In the genomic region with DNA sequence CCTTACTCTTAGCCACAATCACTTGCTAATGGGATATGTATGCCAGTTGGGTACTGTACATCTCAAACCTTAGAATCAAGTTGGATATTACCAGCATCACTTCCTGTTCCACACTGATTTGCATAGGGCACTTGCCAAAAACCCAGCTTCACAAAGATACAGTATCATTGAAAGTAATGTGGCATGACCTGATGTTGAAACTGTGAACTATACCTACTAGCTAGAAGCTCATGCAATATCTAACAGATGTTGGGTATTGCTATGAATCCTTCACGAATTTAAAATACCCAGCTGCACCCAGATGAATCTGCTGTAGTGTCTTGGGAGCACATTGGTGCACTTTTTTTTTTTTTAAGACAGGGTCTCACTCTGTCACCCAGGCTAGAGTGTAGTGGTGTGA, we compare ENCODE assay signal across 18 cellular contexts. TPM values are rescaled to one million over a fixed set of nuclear protein-coding genes. Genes with fewer than 3 reads are reported as not detected.
DNase-seq lines count a peak whose midpoint lies in the region; ATAC-seq lines count a peak whose summit lies in the region.
"Had no signal": no experiment of that assay in that cellular context is flagged by ENCODE, and none has a peak within 500 bp of the region (broad histone marks: within the 10 kb centered on the region; RNA-seq: fewer than 3 reads in every experiment).

No MANE protein-coding gene starts in this region.

- peaks cover 18% of the 10 kb centered on the region for H3K4me1 Mint-ChIP-seq in activated T-cell treated with anti-CD3 and anti-CD28 coated beads, Interleukin-2, amount 50 U/mL, for 4 hours (ENCODE audit: low read depth)
- peaks cover 38% of the 10 kb centered on the region for H3K4me1 Mint-ChIP-seq in stimulated activated effector memory CD8-positive, alpha-beta T cell treated with anti-CD3 and anti-CD28 coated beads, Interleukin-12 subunit alpha, Interleukin-12 subunit beta, amount 100 ng/mL, for 72 hours
- H3K4me1 Mint-ChIP-seq: neural progenitor cell had no signal

- H3K27me3 Mint-ChIP-seq in activated T-cell treated with anti-CD3 and anti-CD28 coated beads, Interleukin-2, amount 50 U/mL, for 4 hours (ENCODE audit: low read depth), result peaks cover 2% of the 10 kb centered on the region

- H3K36me3 Mint-ChIP-seq in activated T-cell treated with anti-CD3 and anti-CD28 coated beads, Interleukin-2, amount 50 U/mL, for 4 hours (ENCODE audit: insufficient read depth), result no peaks in the 10 kb centered on the region
- H3K36me3 Mint-ChIP-seq in stimulated activated effector memory CD8-positive, alpha-beta T cell treated with anti-CD3 and anti-CD28 coated beads, Interleukin-12 subunit alpha, Interleukin-12 subunit beta, amount 100 ng/mL, for 72 hours, result no peaks in the 10 kb centered on the region
- H3K36me3 Mint-ChIP-seq: activated naive CD4-positive, alpha-beta T cell treated with anti-CD3 and anti-CD28 coated beads, Interleukin-2, amount 10 ng/mL, durations not matched to agents 7 days and 5 days; neural progenitor cell had no signal

- no peak overlapping the region for H3K4me3 Mint-ChIP-seq in activated T-cell treated with anti-CD3 and anti-CD28 coated beads, Interleukin-2, amount 50 U/mL, for 4 hours
- H3K4me3 Mint-ChIP-seq in stimulated activated effector memory CD8-positive, alpha-beta T cell treated with anti-CD3 and anti-CD28 coated beads, Interleukin-12 subunit alpha, Interleukin-12 subunit beta, amount 100 ng/mL, for 72 hours, result peak overlapping the region; percentile 55
- H3K4me3 Mint-ChIP-seq: activated naive CD4-positive, alpha-beta T cell treated with anti-CD3 and anti-CD28 coated beads, Interleukin-2, amount 10 ng/mL, durations not matched to agents 7 days and 5 days; neural progenitor cell had no signal

- ATAC-seq in activated T-cell treated with anti-CD3 and anti-CD28 coated beads, Interleukin-2, amount 50 U/mL, for 4 hours, result peak; percentile 30 to 42
- ATAC-seq in GM21529 (IDR thresholded peaks at IDR 0.05; ENCODE audit: unreplicated experiment) (peak; percentile 70), HG03354 (IDR thresholded peaks at IDR 0.05; ENCODE audit: poor library complexity, severe bottlenecking, unreplicated experiment) (peak; percentile 84), HG02981 (IDR thresholded peaks at IDR 0.05; ENCODE audit: unreplicated experiment) (no peak)
- peak; percentile 68 for ATAC-seq in stimulated activated effector memory CD8-positive, alpha-beta T cell treated with anti-CD3 and anti-CD28 coated beads, Interleukin-12 subunit alpha, Interleukin-12 subunit beta, amount 100 ng/mL, for 72 hours
- ATAC-seq: left ventricle myocardium superior had no signal

- intact Hi-C loops in head of caudate nucleus (cut with DNase I), result no loop called here

- H3K9me3 Mint-ChIP-seq in activated T-cell treated with anti-CD3 and anti-CD28 coated beads, Interleukin-2, amount 50 U/mL, for 4 hours, result no peaks in the 10 kb centered on the region
- H3K9me3 Mint-ChIP-seq in stimulated activated effector memory CD8-positive, alpha-beta T cell treated with anti-CD3 and anti-CD28 coated beads, Interleukin-12 subunit alpha, Interleukin-12 subunit beta, amount 100 ng/mL, for 72 hours, result no peaks in the 10 kb centered on the region
- H3K9me3 Mint-ChIP-seq: activated naive CD4-positive, alpha-beta T cell treated with anti-CD3 and anti-CD28 coated beads, Interleukin-2, amount 10 ng/mL, durations not matched to agents 7 days and 5 days; neural progenitor cell had no signal

- DNase-seq in activated T-cell treated with anti-CD3 and anti-CD28 coated beads, Interleukin-2, amount 50 U/mL, for 4 hours, result no peak
- DNase-seq in activated T-cell treated with anti-CD3 and anti-CD28 coated beads for 4 hours (no peak), head of caudate nucleus (no peak)
- DNase-seq in stimulated activated effector memory CD8-positive, alpha-beta T cell treated with anti-CD3 and anti-CD28 coated beads, Interleukin-12 subunit alpha, Interleukin-12 subunit beta, amount 100 ng/mL, for 72 hours (ENCODE audit: low spot score in 2 of 2), result no peak
- no peak for DNase-seq in activated CD8-positive, alpha-beta memory T cell treated with anti-CD3 and anti-CD28 coated beads for 24 hours
- DNase-seq: ACHN; activated naive CD4-positive, alpha-beta T cell treated with anti-CD3 and anti-CD28 coated beads, Interleukin-2, amount 10 ng/mL, durations not matched to agents 7 days and 5 days; cerebellar nuclear complex; hippocampal formation; left ventricle myocardium superior; NCI-H526 treated with DMSO at 0.1 percent for 48 hours; transverse colon had no signal

- H3K27ac Mint-ChIP-seq in stimulated activated effector memory CD8-positive, alpha-beta T cell treated with anti-CD3 and anti-CD28 coated beads, Interleukin-12 subunit alpha, Interleukin-12 subunit beta, amount 100 ng/mL, for 72 hours, result no peak overlapping the region
- H3K27ac Mint-ChIP-seq: neural progenitor cell had no signal

RNA-seq across cellular contexts. Expression of a gene that starts 6.5 kb away (rescaled TPM):
- total RNA-seq in activated T-cell treated with anti-CD3 and anti-CD28 coated beads, Interleukin-2, amount 50 U/mL, for 4 hours, result 10 to 100 TPM; 29.5 to 37.2 (median 30.3) TPM

RNA-seq across cellular contexts. Expression of a gene that starts 38.3 kb away (rescaled TPM):
- not detected for total RNA-seq in activated T-cell treated with anti-CD3 and anti-CD28 coated beads, Interleukin-2, amount 50 U/mL, for 4 hours
- total RNA-seq: epithelial cell of proximal tubule, HT1080, left ventricle myocardium superior, transverse colon had no signal

RNA-seq across cellular contexts. Expression of a gene that starts 42.4 kb away (rescaled TPM):
- 10 to 100 TPM; 33.2 to 35.4 (median 34.2) TPM for total RNA-seq in activated T-cell treated with anti-CD3 and anti-CD28 coated beads, Interleukin-2, amount 50 U/mL, for 4 hours
